13 cellular contexts compared by ENCODE assay signal in the genomic region with DNA sequence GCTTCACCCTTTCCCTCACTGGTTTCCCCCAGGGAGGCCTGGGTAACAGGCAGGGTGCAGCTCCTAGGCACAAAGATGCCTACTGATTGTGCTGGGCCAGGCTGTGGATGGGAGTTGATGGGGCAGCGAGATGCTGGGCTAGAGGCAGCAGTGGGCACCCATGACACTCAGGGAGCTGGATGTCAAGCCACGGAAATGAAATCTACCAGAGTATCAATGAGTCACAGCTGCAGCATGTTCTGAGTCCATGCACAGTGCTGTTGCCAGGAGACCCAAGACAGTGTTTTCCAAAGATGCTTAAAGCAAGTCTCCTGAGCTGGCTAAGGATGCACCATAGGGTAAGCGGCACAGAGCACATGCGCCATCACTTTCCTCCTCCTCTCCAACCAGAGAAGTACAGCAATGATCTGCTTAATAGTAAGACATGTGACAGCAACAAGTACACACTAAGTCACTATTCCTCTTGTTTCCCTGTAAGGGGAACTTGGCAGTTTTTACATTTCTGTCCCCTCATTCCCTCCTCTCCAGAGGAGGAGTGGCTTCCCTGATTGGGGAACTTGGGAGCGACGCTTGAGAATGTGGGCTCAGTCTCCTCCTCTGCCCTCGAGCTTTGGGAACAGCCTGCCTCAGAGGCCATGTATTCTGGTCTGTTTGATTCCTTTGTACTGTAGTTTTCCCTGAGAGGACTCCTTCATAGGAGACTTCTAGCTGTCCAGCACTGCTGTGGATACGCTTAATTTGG. TPM values are rescaled to one million over a fixed set of nuclear protein-coding genes. Genes with fewer than 3 reads are reported as not detected.
DNase-seq lines count a peak whose midpoint lies in the region; ATAC-seq, FAIRE-seq and TF ChIP-seq lines count a peak whose summit lies in the region.
"Had no signal": no experiment of that assay in that cellular context is flagged by ENCODE, and none has a peak within 500 bp of the region (broad histone marks: within the 10 kb centered on the region; RNA-seq: fewer than 3 reads in every experiment).

No MANE protein-coding gene starts in this region.

- CTCF ChIA-PET in mammary epithelial cell (lab: Charles Lee; ENCODE audit: low non-redundant PET) = no interaction called here

- H2AFZ ChIP-seq in mammary epithelial cell (ENCODE audit: low read depth, low read length) (peak overlapping the region; percentile 9), mesenchymal stem cell (ENCODE audit: low read depth, low read length) (no peak overlapping the region), H9 (ENCODE audit: low read length) (no peak overlapping the region)

- H4K20me1 ChIP-seq in mammary epithelial cell (ENCODE audit: insufficient read depth, low read length) (no peaks in the 10 kb centered on the region), H9 (ENCODE audit: control insufficient read depth, insufficient read depth, insufficient read length) (no peaks in the 10 kb centered on the region)

- no peaks in the 10 kb centered on the region for H3K4me1 ChIP-seq in mammary epithelial cell (ENCODE audit: insufficient read depth, low read length)
- H3K4me1 ChIP-seq in mesenchymal stem cell (ENCODE audit: control insufficient read depth, insufficient read depth, low read depth, low read length) = peaks cover 4% of the 10 kb centered on the region
- H3K4me1 ChIP-seq in H9 (ENCODE audit: insufficient read depth, low read length) = no peaks in the 10 kb centered on the region

- in situ Hi-C loops in mammary epithelial cell (cut with MboI; ENCODE audit: low sequenced_read_pairs in 2 of 2) = no loop called here

- H2BK15ac ChIP-seq in mesenchymal stem cell (ENCODE audit: low read depth, poor library complexity, severe bottlenecking) (peak overlapping the region; percentile 93), H9 (ENCODE audit: low read depth, low read length) (no peak overlapping the region)

- no TSS peak for BruUV-seq in mammary epithelial cell (replicated peaks; lab: Mats Ljungman, UMichigan)

- H4K91ac ChIP-seq in mesenchymal stem cell (ENCODE audit: low read length) (peak overlapping the region; percentile 55), H9 (ENCODE audit: insufficient read length, low read depth, low read length) (no peak overlapping the region)

- no peak overlapping the region for H3K4me2 ChIP-seq in mammary epithelial cell (ENCODE audit: insufficient read depth, low read depth, low read length)
- no peak overlapping the region for H3K4me2 ChIP-seq in mesenchymal stem cell (ENCODE audit: low read length, poor library complexity, severe bottlenecking)
- H3K4me2 ChIP-seq in H9 (ENCODE audit: insufficient read depth, insufficient read length, low read length) = no peak overlapping the region

- H4K5ac ChIP-seq in H9 (ENCODE audit: insufficient read length, low read depth, low read length) = no peak overlapping the region

- H3K36me3 Mint-ChIP-seq in H9 (ENCODE audit: insufficient read depth in 1 of 3, low read depth in 3 of 3) = no peaks in the 10 kb centered on the region; a peak in 1 of 7 replicates

- no peak for TF ChIP-seq POLR2A in H54 (IDR thresholded peaks at IDR 0.05; ENCODE audit: low read depth, low read length)

- no peak for TF ChIP-seq CTCF in mammary epithelial cell (conservative IDR thresholded peaks at IDR 0.05 in 1 of 2, IDR thresholded peaks at IDR 0.05 in 1 of 2; ENCODE audit: extremely low read depth in 1 of 2, insufficient read depth in 1 of 2, low read depth in 1 of 2, low read length in 2 of 2)
- no peak for TF ChIP-seq CTCF in H9 (conservative IDR thresholded peaks at IDR 0.05)

- H3K56ac ChIP-seq in H9 (ENCODE audit: insufficient read length, low read depth, low read length) = no peak overlapping the region

- peak; percentile 81 for DNase-seq in A172 (ENCODE audit: low spot score)
- peak; percentile 62 for DNase-seq in H54 (ENCODE audit: insufficient read length, low spot score)
- peak; percentile 80 for DNase-seq in mammary epithelial cell
- DNase-seq in mesenchymal stem cell = peak; percentile 95
- no peak for DNase-seq in H9
- no peak for DNase-seq in HK-2 (ENCODE audit: unreplicated experiment)
- DNase-seq: COR-L47, heart left ventricle, NCI-H1417 treated with DMSO at 0.1 percent for 48 hours had no signal

- H2BK12ac ChIP-seq in mesenchymal stem cell (ENCODE audit: low read length in 2 of 2) (peak overlapping the region in 1 of 2 experiments; percentile 65), H9 (ENCODE audit: insufficient read length, low read depth, low read length) (no peak overlapping the region)

- H2BK120ac ChIP-seq in mesenchymal stem cell (ENCODE audit: low read depth, low read length) (no peak overlapping the region), H9 (ENCODE audit: low read depth, low read length, poor library complexity, severe bottlenecking) (no peak overlapping the region)

- H3T11ph ChIP-seq in H9 (ENCODE audit: low read length) = no peak overlapping the region

- H3K18ac ChIP-seq in mesenchymal stem cell (ENCODE audit: low read depth in 1 of 2, low read length in 2 of 2) (peak overlapping the region; percentile 50 to 52), H9 (ENCODE audit: insufficient read length, low read depth, low read length) (no peak overlapping the region)

- 78% methylated on average over 8 of the region's 8 CpGs for WGBS in mammary epithelial cell (ENCODE audit: low coverage, missing lambda C conversion rate)
- WGBS in mesenchymal stem cell = 77% methylated on average over 8 of the region's 8 CpGs
- WGBS in H9 (ENCODE audit: extremely low coverage, insufficient read length, low lambda C conversion rate) = no CpG with 5 or more reads among the region's 8 CpGs

- H3K27me3 Mint-ChIP-seq in H9 (ENCODE audit: low read depth) = no peaks in the 10 kb centered on the region; the same call in 1 of the 2 replicates
- H3K27me3 Mint-ChIP-seq: progenitor cell of endocrine pancreas had no signal

- H3K27ac ChIP-seq in mammary epithelial cell (ENCODE audit: insufficient read depth, low read depth, low read length) = no peak overlapping the region
- H3K27ac ChIP-seq in mesenchymal stem cell (ENCODE audit: low read length, poor library complexity, severe bottlenecking) = no peak overlapping the region
- no peak overlapping the region for H3K27ac ChIP-seq in H9 (ENCODE audit: insufficient read length, low read depth, low read length)

- H4K8ac ChIP-seq in mesenchymal stem cell (ENCODE audit: low read length) = peak overlapping the region; percentile 69
- no peak overlapping the region for H4K8ac ChIP-seq in H9 (replicated peaks; ENCODE audit: insufficient read length, low read depth, low read length)

- H3K23me2 ChIP-seq in H9 (ENCODE audit: insufficient read length, low read depth, low read length, poor library complexity, severe bottlenecking) = no peaks in the 10 kb centered on the region

- FAIRE-seq in H54 (lab: Jason Lieb, UNC) = peak; percentile 87

- no peak overlapping the region for H3K23ac ChIP-seq in mesenchymal stem cell (ENCODE audit: low read length in 2 of 2)
- no peak overlapping the region for H3K23ac ChIP-seq in H9 (ENCODE audit: insufficient read length, low read depth, low read length)

- intact Hi-C loops in mammary epithelial cell (cut with micrococcal nuclease) = no loop called here

- H3K36me3 ChIP-seq in mammary epithelial cell (ENCODE audit: insufficient read depth, low read length) (no peaks in the 10 kb centered on the region), mesenchymal stem cell (ENCODE audit: control insufficient read depth in 1 of 2, insufficient read depth in 2 of 2, low read depth in 1 of 2, low read length in 2 of 2) (no peaks in the 10 kb centered on the region)
- H3K36me3 ChIP-seq: heart left ventricle had no signal

- H3K4me3 ChIP-seq in mammary epithelial cell (replicated peaks in 1 of 3; ENCODE audit: insufficient read depth in 1 of 3, low read depth in 2 of 3, low read length in 3 of 3) (no peak overlapping the region), mesenchymal stem cell (ENCODE audit: insufficient read depth in 1 of 2, low read depth in 1 of 2, low read length in 2 of 2) (no peak overlapping the region)
- H3K4me3 ChIP-seq: heart left ventricle had no signal

- H3K9ac ChIP-seq in mammary epithelial cell (ENCODE audit: insufficient read depth, low read length) (no peak overlapping the region), mesenchymal stem cell (ENCODE audit: low read length) (peak overlapping the region; percentile 54), H9 (ENCODE audit: extremely low read depth, insufficient read length, low read length) (no peak overlapping the region)

- no peak for ATAC-seq in HG02610 (IDR thresholded peaks at IDR 0.05; ENCODE audit: unreplicated experiment)
- ATAC-seq in GM21381 (IDR thresholded peaks at IDR 0.05; ENCODE audit: unreplicated experiment) = no peak

- H3K9me3 ChIP-seq in mammary epithelial cell (replicated peaks; ENCODE audit: insufficient read depth, low read length) = no peaks in the 10 kb centered on the region
- no peaks in the 10 kb centered on the region for H3K9me3 ChIP-seq in mesenchymal stem cell (ENCODE audit: control insufficient read depth, low read length)
- H3K9me3 ChIP-seq in H9 (ENCODE audit: control insufficient read depth, low read depth, low read length) = no peaks in the 10 kb centered on the region
- H3K9me3 ChIP-seq: heart left ventricle had no signal

- dilution Hi-C loops in mammary epithelial cell (cut with HindIII; ENCODE audit: low sequenced_read_pairs) = no loop called here

- H3K4me3 Mint-ChIP-seq in H9 = no peak overlapping the region
- H3K4me3 Mint-ChIP-seq: T-helper 1 cell treated with Interleukin-12 subunit alpha and Interleukin-12 subunit beta and Interleukin-4 antibody, amounts not matched to agents 30 μg/mL and 1 μg/mL, for 36 hours had no signal

- H3K9me3 Mint-ChIP-seq in H9 = no peaks in the 10 kb centered on the region; a peak in 2 of 5 replicates
- H3K9me3 Mint-ChIP-seq: T-helper 1 cell treated with Interleukin-12 subunit alpha and Interleukin-12 subunit beta and Interleukin-4 antibody, amounts not matched to agents 30 μg/mL and 1 μg/mL, for 36 hours had no signal

- H3K4ac ChIP-seq in mesenchymal stem cell (ENCODE audit: low read depth in 1 of 2, low read length in 2 of 2) = peak overlapping the region in 1 of 2 experiments; percentile 29
- H3K4ac ChIP-seq in H9 (ENCODE audit: low read depth, low read length) = no peak overlapping the region

- H3K27me3 ChIP-seq in mammary epithelial cell (ENCODE audit: insufficient read depth, low read length) (no peaks in the 10 kb centered on the region), mesenchymal stem cell (ENCODE audit: control insufficient read depth in 1 of 2, insufficient read depth in 1 of 2, low read length in 2 of 2) (no peaks in the 10 kb centered on the region), H9 (ENCODE audit: insufficient read depth, low read length) (no peaks in the 10 kb centered on the region)
- H3K27me3 ChIP-seq: heart left ventricle had no signal

- no peaks in the 10 kb centered on the region for H3K79me2 ChIP-seq in mammary epithelial cell (ENCODE audit: insufficient read depth, low read length)
- H3K79me2 ChIP-seq in H9 (ENCODE audit: insufficient read depth, low read length) = no peaks in the 10 kb centered on the region

- H2BK5ac ChIP-seq in mesenchymal stem cell (ENCODE audit: low read depth, low read length, poor library complexity, severe bottlenecking) (no peak overlapping the region), H9 (ENCODE audit: insufficient read length, low read length) (no peak overlapping the region)

- H3K79me1 ChIP-seq in mesenchymal stem cell (replicated peaks; ENCODE audit: low read length, poor library complexity, severe bottlenecking) (no peaks in the 10 kb centered on the region), H9 (ENCODE audit: insufficient read depth, low read depth, low read length, poor library complexity, severe bottlenecking) (no peaks in the 10 kb centered on the region)

- no peak overlapping the region for H2BK20ac ChIP-seq in H9 (ENCODE audit: low read depth, low read length, poor library complexity, severe bottlenecking)

- H3K14ac ChIP-seq in mesenchymal stem cell (ENCODE audit: low read length in 2 of 2) (no peak overlapping the region), H9 (ENCODE audit: insufficient read depth, low read length) (no peak overlapping the region)

- no peak overlapping the region for H3K27ac Mint-ChIP-seq in H9
- H3K27ac Mint-ChIP-seq: progenitor cell of endocrine pancreas; T-helper 1 cell treated with Interleukin-12 subunit alpha and Interleukin-12 subunit beta and Interleukin-4 antibody, amounts not matched to agents 30 μg/mL and 1 μg/mL, for 36 hours had no signal

- H2AK5ac ChIP-seq in mesenchymal stem cell (ENCODE audit: low read length, severe bottlenecking) (no peak overlapping the region), H9 (ENCODE audit: insufficient read length, low read length) (no peak overlapping the region)

- H3K4me1 Mint-ChIP-seq in H9 = no peaks in the 10 kb centered on the region

RNA-seq across cellular contexts. Expression of a gene that starts 57.2 kb away (rescaled TPM):
- 66.8 and 71.5 TPM in 2 replicates for total RNA-seq in A172 (2014; rRNA removed; shearing (Covaris generic))
- total RNA-seq in mammary epithelial cell = 100 to 1,000 TPM in 1 of 2 donors, 10 to 100 TPM in 1; 96.7 to 276 TPM
- polyA plus RNA-seq in mammary epithelial cell = 84.4 TPM
- 192 TPM for polyA minus RNA-seq in mammary epithelial cell
- polyA plus RNA-seq in mesenchymal stem cell (2013, experiment 1 of 2) = 117 TPM
- polyA plus RNA-seq in mesenchymal stem cell (2013, experiment 2 of 2) = 117 TPM
- total RNA-seq in H9 (2021) = 58.3 and 61.5 TPM in 2 replicates

Comparison
In these comparisons a context has a peak if more than half of its experiments do, and no peak if none do; other contexts are left out.
1. DNase-seq: peak in A172 (single experiment), H54 (single experiment), mammary epithelial cell (single experiment) and mesenchymal stem cell (single experiment); none in H9 (single experiment) and HK-2 (single experiment).